ENCODE assay signal across 20 cellular contexts in genomic region chr4:56633486-56633885, GRCh38. TPM values are rescaled to one million over a fixed set of nuclear protein-coding genes. Genes with fewer than 3 reads are reported as not detected.
DNase-seq lines count a peak whose midpoint lies in the region; ATAC-seq and TF ChIP-seq lines count a peak whose summit lies in the region.
"Had no signal": no experiment of that assay in that cellular context is flagged by ENCODE, and none has a peak within 500 bp of the region (broad histone marks: within the 10 kb centered on the region; RNA-seq: fewer than 3 reads in every experiment).

No MANE protein-coding gene starts in this region.

- POLR2A ChIA-PET in HCT116 (lab: Charles Lee) = interaction anchor here (0.9 kb wide), 1 partner anchor 9 kb away, joined by 3 read pairs; no protein-coding TSS in a partner anchor

- no peak overlapping the region for H3K4me3 ChIP-seq in HCT116 (replicated peaks in 1 of 2; ENCODE audit: low read depth in 1 of 2, low read length in 2 of 2)
- H3K4me3 ChIP-seq in epithelial cell of esophagus (ENCODE audit: low read length) = no peak overlapping the region
- H3K4me3 ChIP-seq: HAP-1 had no signal

- DNase-seq in HCT116 (ENCODE audit: low read depth, low spot score) (no peak), LoVo (ENCODE audit: low spot score) (peak; percentile 5), epithelial cell of esophagus (ENCODE audit: low read depth) (peak; percentile 61), progenitor cell of endocrine pancreas (ENCODE audit: low spot score, unreplicated experiment) (no peak), NCI-H510A (lab: John Stamatoyannopoulos, UW) (no peak)
- DNase-seq: C1 segment of cervical spinal cord; Calu3; CD4-positive, alpha-beta memory T cell; COR-L47; DMS53; DMS79 treated with DMSO at 0.1 percent for 48 hours; GF-D8; GOT3 had no signal

- no TSS peak for BruUV-seq in HCT116 (replicated peaks; lab: Mats Ljungman, UMichigan)

- no peaks in the 10 kb centered on the region for H3K79me2 ChIP-seq in HCT116 (ENCODE audit: insufficient read depth, low read length)

- H3K4me1 Mint-ChIP-seq in progenitor cell of endocrine pancreas (ENCODE audit: low read depth) = no peaks in the 10 kb centered on the region
- H3K4me1 Mint-ChIP-seq: CD4-positive, alpha-beta memory T cell had no signal

- no peak overlapping the region for H2AFZ ChIP-seq in HCT116 (ENCODE audit: low read depth, low read length, poor library complexity, severe bottlenecking)

- H3K9me3 ChIP-seq in HCT116 (ENCODE audit: control insufficient read depth in 1 of 2, insufficient read depth in 1 of 2, low read depth in 1 of 2, low read length in 2 of 2) = no peaks in the 10 kb centered on the region
- H3K9me3 ChIP-seq: HAP-1 had no signal

- no peaks in the 10 kb centered on the region for H3K36me3 ChIP-seq in HCT116 (ENCODE audit: control insufficient read depth in 1 of 2, insufficient read depth in 2 of 2, low read length in 2 of 2)
- H3K36me3 ChIP-seq: HAP-1 had no signal

- ATAC-seq in HCT116 (peak; percentile 47), HG03342 (IDR thresholded peaks at IDR 0.05; ENCODE audit: unreplicated experiment) (no peak)

- peaks cover 1% of the 10 kb centered on the region for H3K36me3 Mint-ChIP-seq in progenitor cell of endocrine pancreas (ENCODE audit: insufficient read depth)

- no peak overlapping the region for H3K27ac ChIP-seq in HCT116 (ENCODE audit: low read depth, low read length)

- no peak for TF ChIP-seq POLR2A in HCT116 (IDR thresholded peaks at IDR 0.05; ENCODE audit: borderline replicate concordance, extremely low read depth, insufficient read depth, insufficient read length)

- no peak overlapping the region for H3K4me3 Mint-ChIP-seq in progenitor cell of endocrine pancreas (ENCODE audit: low read depth)
- H3K4me3 Mint-ChIP-seq: CD4-positive, alpha-beta memory T cell had no signal

- intact Hi-C loops in HCT116 (cut with micrococcal nuclease) = no loop called here

- TF ChIP-seq CTCF in HCT116 (IDR thresholded peaks at IDR 0.05 in 2 of 3, conservative IDR thresholded peaks at IDR 0.05 in 1 of 3; ENCODE audit: borderline replicate concordance in 1 of 3, insufficient read depth in 1 of 3, low read depth in 2 of 3, low read length in 2 of 3) (no peak), epithelial cell of esophagus (IDR thresholded peaks at IDR 0.05; ENCODE audit: insufficient read depth, low read depth, low read length, missing control alignments) (no peak), progenitor cell of endocrine pancreas (IDR thresholded peaks at IDR 0.05; ENCODE audit: unreplicated experiment) (no peak)

- H3K4me2 ChIP-seq in HCT116 (ENCODE audit: low read length) = peak overlapping the region; percentile 39

- no peaks in the 10 kb centered on the region for H3K27me3 Mint-ChIP-seq in progenitor cell of endocrine pancreas

- peaks cover 6 to 34% of the 10 kb centered on the region in 2 experiments for H3K4me1 ChIP-seq in HCT116 (ENCODE audit: control insufficient read depth in 1 of 2, insufficient read depth in 2 of 2, low read length in 2 of 2)
- H3K4me1 ChIP-seq: HAP-1 had no signal

- RAD21 ChIA-PET in HCT116 (lab: Charles Lee; ENCODE audit: low non-redundant PET in 1 of 2, low total read pairs in 2 of 2, uncharacterized antibody in 2 of 2, unreplicated experiment in 2 of 2) = no interaction called here

- TF ChIP-seq RAD21 in HCT116 (IDR thresholded peaks at IDR 0.05; ENCODE audit: low read depth) = no peak

- peaks cover 12% of the 10 kb centered on the region for H3K9me3 Mint-ChIP-seq in progenitor cell of endocrine pancreas (ENCODE audit: low read depth)

- H3K27ac Mint-ChIP-seq in progenitor cell of endocrine pancreas = no peak overlapping the region
- H3K27ac Mint-ChIP-seq: CD4-positive, alpha-beta memory T cell had no signal

- H3K27me3 ChIP-seq in HCT116 (ENCODE audit: insufficient read depth, low read length) = no peaks in the 10 kb centered on the region

- H3K9ac ChIP-seq in HCT116 (ENCODE audit: low read length) = no peak overlapping the region

- CTCF ChIA-PET in HCT116 (lab: Charles Lee) = interaction anchor here (1.1 kb wide), 1 partner anchor 58 kb away, joined by 3 read pairs; no protein-coding TSS in a partner anchor

- H3K9me2 ChIP-seq in HCT116 (ENCODE audit: insufficient read depth) = no peaks in the 10 kb centered on the region

- no peaks in the 10 kb centered on the region for H4K20me1 ChIP-seq in HCT116 (ENCODE audit: insufficient read depth)

TF ChIP-seq in HCT116, 20 proteins besides CTCF, POLR2A, EP300 and RAD21:
- TF ChIP-seq MAX (IDR thresholded peaks at IDR 0.05) (no peak), ZNF274 (IDR thresholded peaks at IDR 0.05; ENCODE audit: low read depth, low read length) (no peak), ZBTB33 (IDR thresholded peaks at IDR 0.05; ENCODE audit: extremely low read depth, insufficient replicate concordance, low read length) (no peak), SP1 (IDR thresholded peaks at IDR 0.05; ENCODE audit: low read depth) (no peak), TCF7L2 (IDR thresholded peaks at IDR 0.05; ENCODE audit: borderline replicate concordance, extremely low read depth, insufficient read depth, insufficient read length) (no peak), JUND (IDR thresholded peaks at IDR 0.05) (no peak), ATF3 (IDR thresholded peaks at IDR 0.05) (no peak), EGR1 (IDR thresholded peaks at IDR 0.05; ENCODE audit: low read depth) (no peak), ELF1 (IDR thresholded peaks at IDR 0.05; ENCODE audit: borderline replicate concordance, low read depth) (no peak), FOSL1 (IDR thresholded peaks at IDR 0.05; ENCODE audit: low read depth) (no peak), YY1 (IDR thresholded peaks at IDR 0.05; ENCODE audit: extremely low read depth, insufficient replicate concordance, low read depth, low read length) (no peak), POLR2AphosphoS5 (IDR thresholded peaks at IDR 0.05; ENCODE audit: low read depth, low read length) (no peak)
TF ChIP-seq in HCT116: peak in this region for 0.

RNA-seq across cellular contexts. Expression of gene HOPX, which starts 47.6 kb away (rescaled TPM):
- 0.42 TPM for total RNA-seq in HCT116 (2021; ENCODE audit: unreplicated experiment)
- not detected in 2 replicates for polyA plus RNA-seq in HCT116 (2012)
- 0.55 and 0.69 TPM in 2 replicates for total RNA-seq in progenitor cell of endocrine pancreas
- total RNA-seq: A172, A673, Calu3, Daoy, G401 had no signal
- polyA plus RNA-seq: BJ had no signal

Comparison
In these comparisons a context has a peak if more than half of its experiments do, and no peak if none do; other contexts are left out.
1. DNase-seq: peak in LoVo (single experiment) and epithelial cell of esophagus (single experiment); none in HCT116 (single experiment), progenitor cell of endocrine pancreas (single experiment) and NCI-H510A (single experiment).